In genomic region chr9:131386258-131386657, GRCh38 we compare ENCODE assay signal across 28 cellular contexts. TPM values are rescaled to one million over a fixed set of nuclear protein-coding genes. Genes with fewer than 3 reads are reported as not detected.
DNase-seq lines count a peak whose midpoint lies in the region; ATAC-seq, FAIRE-seq and TF ChIP-seq lines count a peak whose summit lies in the region.
"Had no signal": no experiment of that assay in that cellular context is flagged by ENCODE, and none has a peak within 500 bp of the region (broad histone marks: within the 10 kb centered on the region; RNA-seq: fewer than 3 reads in every experiment).

No MANE protein-coding gene starts in this region.

- no peaks in the 10 kb centered on the region for H3K27me3 ChIP-seq in DND-41 (ENCODE audit: insufficient read depth, low read length, poor library complexity)
- H3K27me3 ChIP-seq in Loucy (ENCODE audit: insufficient read depth, low read length, poor library complexity, severe bottlenecking), result no peaks in the 10 kb centered on the region
- H3K27me3 ChIP-seq: esophagus squamous epithelium, thyroid gland had no signal

- H3K36me3 ChIP-seq in DND-41 (ENCODE audit: insufficient read depth, low read length), result no peaks in the 10 kb centered on the region
- H3K36me3 ChIP-seq in Loucy (ENCODE audit: insufficient read depth, low read length), result no peaks in the 10 kb centered on the region
- H3K36me3 ChIP-seq: esophagus squamous epithelium, thyroid gland had no signal

- H3K4me3 Mint-ChIP-seq in neural crest cell, result no peak overlapping the region
- H3K4me3 Mint-ChIP-seq in activated CD8-positive, alpha-beta T cell treated with anti-CD3 and anti-CD28 coated beads for 36 hours, result no peak overlapping the region
- H3K4me3 Mint-ChIP-seq: activated T-cell treated with anti-CD3 and anti-CD28 coated beads, Interleukin-2, amount 50 U/mL, for 72 hours; central memory CD8-positive, alpha-beta T cell; mesothelial cell of epicardium; natural killer cell treated with Interleukin-12 subunit alpha and Interleukin-12 subunit beta and Interleukin-15 and Interleukin-18, amount 100 ng/mL, for 72 hours had no signal

- H2AFZ ChIP-seq in DND-41 (ENCODE audit: low read depth, low read length) (no peak overlapping the region), Loucy (ENCODE audit: low read length) (no peak overlapping the region)

- POLR2A ChIA-PET in activated CD8-positive, alpha-beta T cell treated with anti-CD3 and anti-CD28 coated beads for 36 hours (lab: Charles Lee), result no interaction called here

- DNase-seq in DND-41 (no peak), dermis blood vessel endothelial cell (peak; percentile 18), neural crest cell (ENCODE audit: low read depth, low spot score) (no peak), NCI-H1694 treated with DMSO at 0.1 percent for 48 hours (lab: John Stamatoyannopoulos, UW) (no peak), D721Med (ENCODE audit: insufficient read length, low spot score) (no peak)
- no peak for DNase-seq in activated CD8-positive, alpha-beta T cell treated with anti-CD3 and anti-CD28 coated beads for 36 hours
- DNase-seq: activated CD4-positive, CD25-positive, alpha-beta regulatory T cell treated with anti-CD3 and anti-CD28 coated beads, Interleukin-2, amount 50 U/mL, for 72 hours; activated naive CD4-positive, alpha-beta T cell treated with anti-CD3 and anti-CD28 coated beads, Interleukin-2, amount 50 U/mL, for 16 hours; activated T-cell treated with anti-CD3 and anti-CD28 coated beads, Interleukin-2, amount 50 U/mL, for 72 hours; aorta; Calu3; effector CD4-positive, alpha-beta T cell; esophagus squamous epithelium; glutamatergic neuron; left cardiac atrium; NCI-H1930; NCI-H446; RPMI8226; small intestine; stimulated activated naive CD4-positive, alpha-beta T cell treated with Interleukin-2 at 50 U/mL for 16 hours; T1000; thyroid gland had no signal

- no peaks in the 10 kb centered on the region for H3K79me2 ChIP-seq in DND-41 (ENCODE audit: insufficient read depth, low read length)
- H3K79me2 ChIP-seq in Loucy (ENCODE audit: insufficient read depth, low read length), result no peaks in the 10 kb centered on the region

- intact Hi-C loops in activated CD8-positive, alpha-beta T cell treated with anti-CD3 and anti-CD28 coated beads for 36 hours (cut with micrococcal nuclease), result no loop called here

- H3K4me1 ChIP-seq in DND-41 (ENCODE audit: insufficient read depth, low read length) (no peaks in the 10 kb centered on the region), Loucy (ENCODE audit: insufficient read depth, low read length, poor library complexity, severe bottlenecking) (no peaks in the 10 kb centered on the region)

- CTCF ChIA-PET in activated CD8-positive, alpha-beta T cell treated with anti-CD3 and anti-CD28 coated beads for 36 hours (lab: Charles Lee), result no interaction called here

- H3K9ac ChIP-seq in DND-41 (ENCODE audit: low read depth, low read length), result no peak overlapping the region
- H3K9ac ChIP-seq in Loucy (ENCODE audit: low read depth, low read length, poor library complexity, severe bottlenecking), result no peak overlapping the region

- H3K27me3 Mint-ChIP-seq in neural crest cell (ENCODE audit: low read depth), result no peaks in the 10 kb centered on the region
- H3K27me3 Mint-ChIP-seq in activated CD8-positive, alpha-beta T cell treated with anti-CD3 and anti-CD28 coated beads for 36 hours, result no peaks in the 10 kb centered on the region
- H3K27me3 Mint-ChIP-seq: central memory CD8-positive, alpha-beta T cell; natural killer cell treated with Interleukin-12 subunit alpha and Interleukin-12 subunit beta and Interleukin-15 and Interleukin-18, amount 100 ng/mL, for 72 hours had no signal

- ATAC-seq in DND-41 (ENCODE audit: insufficient read depth, low read depth), result no peak
- no peak for ATAC-seq in activated CD8-positive, alpha-beta T cell treated with anti-CD3 and anti-CD28 coated beads for 36 hours
- no peak for ATAC-seq in HG03045 (IDR thresholded peaks at IDR 0.05; ENCODE audit: unreplicated experiment)
- ATAC-seq: activated T-cell treated with anti-CD3 and anti-CD28 coated beads, Interleukin-2, amount 50 U/mL, for 72 hours; K562; left cardiac atrium; natural killer cell treated with Interleukin-12 subunit alpha and Interleukin-12 subunit beta and Interleukin-15 and Interleukin-18, amount 100 ng/mL, for 72 hours had no signal

- TF ChIP-seq CTCF in DND-41 (IDR thresholded peaks at IDR 0.05; ENCODE audit: borderline replicate concordance, extremely low read depth, low read length, poor library complexity, severe bottlenecking), result peak; percentile 7
- peak; percentile 33; the same call in 1 of the 2 replicates for TF ChIP-seq CTCF in Loucy (conservative IDR thresholded peaks at IDR 0.05; ENCODE audit: low read length)
- TF ChIP-seq CTCF in neural crest cell (conservative IDR thresholded peaks at IDR 0.05), result no peak
- TF ChIP-seq CTCF in activated CD8-positive, alpha-beta T cell treated with anti-CD3 and anti-CD28 coated beads for 36 hours (IDR thresholded peaks at IDR 0.05), result no peak
- no peak for TF ChIP-seq CTCF in D721Med (IDR thresholded peaks at IDR 0.05; ENCODE audit: insufficient read depth, missing control alignments)

- H3K27ac ChIP-seq in DND-41 (ENCODE audit: low read length), result no peak overlapping the region
- H3K27ac ChIP-seq: esophagus squamous epithelium, thyroid gland had no signal

- no peaks in the 10 kb centered on the region for H3K36me3 Mint-ChIP-seq in neural crest cell (ENCODE audit: low read depth)
- H3K36me3 Mint-ChIP-seq in activated CD8-positive, alpha-beta T cell treated with anti-CD3 and anti-CD28 coated beads for 36 hours (ENCODE audit: low read depth), result no peaks in the 10 kb centered on the region
- H3K36me3 Mint-ChIP-seq: mesothelial cell of epicardium; natural killer cell treated with Interleukin-12 subunit alpha and Interleukin-12 subunit beta and Interleukin-15 and Interleukin-18, amount 100 ng/mL, for 72 hours had no signal

- no peaks in the 10 kb centered on the region for H3F3A ChIP-seq in Loucy (ENCODE audit: low read depth)

- H3K4me1 Mint-ChIP-seq in neural crest cell, result peaks cover 12% of the 10 kb centered on the region
- H3K4me1 Mint-ChIP-seq in activated CD8-positive, alpha-beta T cell treated with anti-CD3 and anti-CD28 coated beads for 36 hours (ENCODE audit: low read depth), result no peaks in the 10 kb centered on the region
- H3K4me1 Mint-ChIP-seq: central memory CD8-positive, alpha-beta T cell had no signal

- H3K9me2 ChIP-seq in Loucy (replicated peaks; ENCODE audit: low read depth, low read length), result no peaks in the 10 kb centered on the region

- no peaks in the 10 kb centered on the region for H3K9me3 ChIP-seq in DND-41 (ENCODE audit: insufficient read depth, low read length, severe bottlenecking)
- no peaks in the 10 kb centered on the region for H3K9me3 ChIP-seq in Loucy (ENCODE audit: insufficient read depth, low read depth, low read length)
- H3K9me3 ChIP-seq: esophagus squamous epithelium, thyroid gland had no signal

- H3K4me3 ChIP-seq in DND-41 (ENCODE audit: low read depth in 1 of 2, low read length in 2 of 2) (no peak overlapping the region), Loucy (ENCODE audit: low read length, poor library complexity, severe bottlenecking) (no peak overlapping the region)
- H3K4me3 ChIP-seq: esophagus squamous epithelium, K562, thyroid gland had no signal

- H3K27ac Mint-ChIP-seq in neural crest cell (ENCODE audit: unreplicated experiment), result peak overlapping the region; percentile 12
- H3K27ac Mint-ChIP-seq in activated CD8-positive, alpha-beta T cell treated with anti-CD3 and anti-CD28 coated beads for 36 hours, result no peak overlapping the region
- H3K27ac Mint-ChIP-seq: activated T-cell treated with anti-CD3 and anti-CD28 coated beads, Interleukin-2, amount 50 U/mL, for 72 hours; mesothelial cell of epicardium; natural killer cell treated with Interleukin-12 subunit alpha and Interleukin-12 subunit beta and Interleukin-15 and Interleukin-18, amount 100 ng/mL, for 72 hours had no signal

- H4K20me1 ChIP-seq in DND-41 (ENCODE audit: insufficient read depth, low read length), result no peaks in the 10 kb centered on the region
- no peaks in the 10 kb centered on the region for H4K20me1 ChIP-seq in Loucy (ENCODE audit: insufficient read depth, low read length, poor library complexity, severe bottlenecking)

- no peak for FAIRE-seq in D721Med (lab: Jason Lieb, UNC)
- FAIRE-seq: K562, small intestine had no signal

- H3K4me2 ChIP-seq in DND-41 (ENCODE audit: insufficient read depth, low read length) (no peak overlapping the region), Loucy (ENCODE audit: low read depth, low read length, poor library complexity, severe bottlenecking) (no peak overlapping the region)

- no peaks in the 10 kb centered on the region for H3K9me3 Mint-ChIP-seq in neural crest cell
- H3K9me3 Mint-ChIP-seq in activated CD8-positive, alpha-beta T cell treated with anti-CD3 and anti-CD28 coated beads for 36 hours, result no peaks in the 10 kb centered on the region
- H3K9me3 Mint-ChIP-seq: activated T-cell treated with anti-CD3 and anti-CD28 coated beads, Interleukin-2, amount 50 U/mL, for 72 hours; central memory CD8-positive, alpha-beta T cell; mesothelial cell of epicardium; natural killer cell treated with Interleukin-12 subunit alpha and Interleukin-12 subunit beta and Interleukin-15 and Interleukin-18, amount 100 ng/mL, for 72 hours had no signal

RNA-seq across cellular contexts. Expression of gene PRRC2B, which starts 7.6 kb away (rescaled TPM):
- total RNA-seq in dermis blood vessel endothelial cell, result 63.8 and 110 TPM in 2 replicates
- total RNA-seq in neural crest cell, result 349 and 358 TPM in 2 replicates
- total RNA-seq in activated CD8-positive, alpha-beta T cell treated with anti-CD3 and anti-CD28 coated beads for 36 hours, result 100 to 1,000 TPM; 134 to 141 TPM

Comparison
In these comparisons a context has a peak if more than half of its experiments do, and no peak if none do; other contexts are left out.
1. CTCF ChIP-seq: peak in DND-41 (single experiment) and Loucy (single experiment); none in neural crest cell (single experiment), activated CD8-positive, alpha-beta T cell treated with anti-CD3 and anti-CD28 coated beads for 36 hours (single experiment) and D721Med (single experiment).